In the genomic region with DNA sequence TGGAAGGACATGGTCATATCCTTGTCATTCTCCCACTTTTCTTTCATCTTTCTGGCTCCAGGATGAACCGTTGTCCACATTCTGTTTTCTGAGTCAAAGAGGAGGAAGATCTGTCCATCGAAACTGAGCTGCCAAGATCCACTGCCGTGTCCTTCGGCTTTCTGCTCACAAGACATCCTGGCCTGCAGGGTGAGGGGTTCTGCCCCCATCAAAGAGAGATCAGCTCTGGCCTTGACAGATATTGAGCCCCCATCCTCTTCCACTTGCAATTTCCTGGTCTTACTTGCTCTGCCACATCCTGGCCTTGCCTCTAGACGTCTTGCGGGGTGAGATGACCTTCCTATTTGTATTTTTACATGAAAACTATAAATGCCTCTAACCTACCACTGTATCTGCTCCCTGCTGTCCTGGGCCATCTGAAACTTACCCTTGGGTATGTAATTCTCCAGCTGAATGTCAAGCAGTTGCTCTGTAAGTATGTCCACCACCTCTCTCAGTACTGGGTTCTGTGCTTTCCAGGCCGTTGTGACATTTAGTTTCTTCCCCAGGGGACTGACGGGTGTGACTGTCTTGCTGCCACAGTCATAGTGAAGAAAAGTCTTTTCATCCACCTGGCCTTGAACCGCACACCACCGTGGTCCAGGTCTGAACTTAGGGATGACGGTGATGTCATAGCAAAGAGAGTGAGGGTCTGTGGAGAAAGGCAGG, we compare ENCODE assay signal across 10 cellular contexts. TPM values are rescaled to one million over a fixed set of nuclear protein-coding genes. Genes with fewer than 3 reads are reported as not detected.
DNase-seq lines count a peak whose midpoint lies in the region; ATAC-seq, FAIRE-seq and TF ChIP-seq lines count a peak whose summit lies in the region.
"Not testable (repeated sequence)": the region's sequence is repeated elsewhere in the genome, so short reads cannot be mapped to it uniquely, and the experiment has no call there.
"Had no signal": no experiment of that assay in that cellular context is flagged by ENCODE, and none has a peak within 500 bp of the region (broad histone marks: within the 10 kb centered on the region; RNA-seq: fewer than 3 reads in every experiment).

No MANE protein-coding gene starts in this region.

- CTCF ChIA-PET in HepG2 (lab: Yijun Ruan, JAX; ENCODE audit: low intra/inter-chr PET ratio, low total read pairs), result not testable (repeated sequence)

- not testable (repeated sequence) for H3K27me3 ChIP-seq in bronchial epithelial cell (ENCODE audit: control insufficient read depth, insufficient read depth, low read length); osteoblast (ENCODE audit: insufficient read depth, low read length)
- H3K27me3 ChIP-seq in HepG2 (ENCODE audit: control insufficient read depth in 1 of 2, insufficient read depth in 2 of 2, low read length in 2 of 2), result peaks cover 12 to 71% of the 10 kb centered on the region in 2 experiments
- H3K27me3 ChIP-seq in spleen (replicated peaks in 1 of 7), result peaks cover 0 to 45% (median 17%) of the 10 kb centered on the region in 7 donors

- peaks cover 66 to 70% of the 10 kb centered on the region in 2 donors for H3K27me3 Mint-ChIP-seq in stimulated activated naive B cell treated with anti-CD40 and anti-IgM and Interleukin-4, amounts not matched to agents 10 μg/mL and 1 μg/mL and 100 μg/mL, for 72 hours

- not testable (repeated sequence) for TF ChIP-seq CTCF in bronchial epithelial cell (IDR thresholded peaks at IDR 0.05; ENCODE audit: insufficient read depth, low read length, severe bottlenecking); HepG2 (CRISPR knock-in tag; IDR thresholded peaks at IDR 0.05); osteoblast (IDR thresholded peaks at IDR 0.05; ENCODE audit: extremely low read depth, low read depth, low read length); spleen (IDR thresholded peaks at IDR 0.05 in 8 of 11, conservative IDR thresholded peaks at IDR 0.05 in 3 of 11)

- TF ChIP-seq POLR2A in HepG2 (IDR thresholded peaks at IDR 0.05; ENCODE audit: insufficient read depth in 1 of 2, low read depth in 2 of 2, low read length in 2 of 2); spleen (IDR thresholded peaks at IDR 0.05): not testable (repeated sequence)

- not testable (repeated sequence) for H3K4me3 Mint-ChIP-seq in stimulated activated naive B cell treated with anti-CD40 and anti-IgM and Interleukin-4, amounts not matched to agents 10 μg/mL and 1 μg/mL and 100 μg/mL, for 72 hours

- BruUV-seq in HepG2 (replicated peaks; lab: Mats Ljungman, UMichigan), result not testable (repeated sequence)

- H3K4me1 ChIP-seq in HepG2 (ENCODE audit: insufficient read depth, low read length) (peaks cover 16% of the 10 kb centered on the region), spleen (peaks cover 0 to 18% (median 12%) of the 10 kb centered on the region in 6 donors)
- not testable (repeated sequence) for H3K4me1 ChIP-seq in osteoblast (ENCODE audit: insufficient read depth, low read length)

- peaks cover 23 to 39% of the 10 kb centered on the region in 2 donors for H3K4me1 Mint-ChIP-seq in stimulated activated naive B cell treated with anti-CD40 and anti-IgM and Interleukin-4, amounts not matched to agents 10 μg/mL and 1 μg/mL and 100 μg/mL, for 72 hours

- 6% methylated on average over 11 of the region's 11 CpGs for WGBS in HepG2 (ENCODE audit: low lambda C conversion rate)
- WGBS in spleen, 5 donors, result 67 to 78% (median 78%) methylated on average over 9 to 11 of the region's 11 CpGs

- H3K4me3 ChIP-seq in bronchial epithelial cell (ENCODE audit: low read depth, low read length); HepG2 (replicated peaks in 1 of 3; ENCODE audit: insufficient read depth in 1 of 3, low read depth in 2 of 3, low read length in 3 of 3); osteoblast (ENCODE audit: insufficient read depth, low read length); spleen: not testable (repeated sequence)

- H3K36me3 ChIP-seq in bronchial epithelial cell (ENCODE audit: control insufficient read depth, insufficient read depth, low read length), result peaks cover 21% of the 10 kb centered on the region
- not testable (repeated sequence) for H3K36me3 ChIP-seq in HepG2 (replicated peaks in 1 of 2; ENCODE audit: control insufficient read depth in 1 of 2, insufficient read depth in 2 of 2, low read length in 2 of 2); osteoblast (ENCODE audit: insufficient read depth, low read length); spleen

- DNase-seq in activated CD4-positive, CD25-positive, alpha-beta regulatory T cell treated with anti-CD3 and anti-CD28 coated beads, Interleukin-2, amount 50 U/mL, for 72 hours, result peak; percentile 13
- not testable (repeated sequence) for DNase-seq in bronchial epithelial cell (ENCODE audit: low read depth); HepG2 (ENCODE audit: low spot score)
- DNase-seq in cardiac septum (ENCODE audit: low spot score) (peak; percentile 63), osteoblast (ENCODE audit: insufficient read length, low spot score, missing footprints) (peak; percentile 62), spleen (peak; percentile 28)
- peak; percentile 36 for DNase-seq in stimulated activated naive B cell treated with anti-CD40 and anti-IgM and Interleukin-4, amounts not matched to agents 10 μg/mL and 1 μg/mL and 100 μg/mL, for 72 hours

- ATAC-seq in HepG2, result not testable (repeated sequence)
- ATAC-seq in stimulated activated naive B cell treated with anti-CD40 and anti-IgM and Interleukin-4, amounts not matched to agents 10 μg/mL and 1 μg/mL and 100 μg/mL, for 72 hours (replicated peaks), result peak; percentile 75

- H3K36me3 Mint-ChIP-seq in stimulated activated naive B cell treated with anti-CD40 and anti-IgM and Interleukin-4, amounts not matched to agents 10 μg/mL and 1 μg/mL and 100 μg/mL, for 72 hours, result not testable (repeated sequence)

- in situ Hi-C loops in HepG2 (cut with HindIII; ENCODE audit: extremely low pct_ligation_motif_present, low pct_unique_long_range_greater_than_20kb), result not testable (repeated sequence)

- not testable (repeated sequence) for H3K27ac ChIP-seq in HepG2 (ENCODE audit: extremely low read length, insufficient read depth, low read length); osteoblast (ENCODE audit: low read depth, low read length); spleen

- not testable (repeated sequence) for TF ChIP-seq RAD21 in HepG2 (CRISPR knock-in tag; IDR thresholded peaks at IDR 0.05)

- not testable (repeated sequence) for H3K9me3 ChIP-seq in HepG2 (ENCODE audit: low read length); osteoblast (ENCODE audit: low read depth, low read length); spleen

- not testable (repeated sequence) for H4K20me1 ChIP-seq in HepG2 (ENCODE audit: insufficient read depth, low read length); osteoblast (ENCODE audit: insufficient read depth, low read length)

- FAIRE-seq in bronchial epithelial cell (lab: Jason Lieb, UNC) (peak; percentile 73), HepG2 (lab: Jason Lieb, UNC) (peak; percentile 34)

- POLR2A ChIA-PET in HepG2 (lab: Yijun Ruan, JAX), result not testable (repeated sequence)

- H3K27ac Mint-ChIP-seq in stimulated activated naive B cell treated with anti-CD40 and anti-IgM and Interleukin-4, amounts not matched to agents 10 μg/mL and 1 μg/mL and 100 μg/mL, for 72 hours, result not testable (repeated sequence)

- intact Hi-C loops in cardiac septum (cut with DNase I); HepG2 (cut with micrococcal nuclease; ENCODE audit: unreplicated experiment); spleen (cut with DNase I; ENCODE audit: low total_unique reads): not testable (repeated sequence)

- TF ChIP-seq EP300 in HepG2 (IDR thresholded peaks at IDR 0.05; ENCODE audit: low read depth in 2 of 2, low read length in 2 of 2); HepG2 (CRISPR knock-in tag; IDR thresholded peaks at IDR 0.05; ENCODE audit: borderline replicate concordance): not testable (repeated sequence)

- not testable (repeated sequence) for H2AFZ ChIP-seq in HepG2 (ENCODE audit: low read length); osteoblast (ENCODE audit: low read length)

- H3K4me2 ChIP-seq in HepG2 (ENCODE audit: low read depth, low read length); osteoblast (ENCODE audit: insufficient read depth, low read length): not testable (repeated sequence)

- not testable (repeated sequence) for H3K9ac ChIP-seq in HepG2 (ENCODE audit: insufficient read depth, low read depth, low read length)

- H3K9me3 Mint-ChIP-seq in stimulated activated naive B cell treated with anti-CD40 and anti-IgM and Interleukin-4, amounts not matched to agents 10 μg/mL and 1 μg/mL and 100 μg/mL, for 72 hours, result not testable (repeated sequence)

- not testable (repeated sequence) for H3K79me2 ChIP-seq in HepG2 (ENCODE audit: insufficient read depth, low read length); osteoblast (ENCODE audit: insufficient read depth, low read length)

RNA-seq across cellular contexts. Expression of gene RAET1G, which starts 3.6 kb away (rescaled TPM):
- total RNA-seq in bronchial epithelial cell (26.6 and 45.0 TPM in 2 replicates), cardiac septum (0.35 TPM), HepG2 (2016; rRNA removed; fragmentation: Illumina TruSeq; extraction: Trizol) (not detected in 2 replicates), osteoblast (1.5 and 1.8 TPM in 2 replicates), spleen (1 to 10 TPM in 1 of 7 donors, not detected in 6; 1.2 TPM)
- not detected in 2 replicates for total RNA-seq in HepG2 (2016; cell fraction: cytosol; rRNA removed; fragmentation: Illumina TruSeq; extraction: Trizol; ENCODE audit: low read depth)
- not detected in 2 replicates for total RNA-seq in HepG2 (2016; cell fraction: insoluble cytoplasmic fraction; rRNA removed; fragmentation: Illumina TruSeq; extraction: Trizol)
- total RNA-seq in HepG2 (2016; cell fraction: membrane; rRNA removed; fragmentation: Illumina TruSeq; extraction: Trizol), result not detected in 2 replicates
- total RNA-seq in HepG2 (2016; cell fraction: nucleus; rRNA removed; fragmentation: Illumina TruSeq; extraction: Trizol), result not detected in 2 replicates
- polyA plus RNA-seq in HepG2 (2011; rRNA removed) (not detected in 2 replicates), spleen (under 1 TPM in 1 of 3 donors, not detected in 2; 0.09 TPM)
- polyA plus RNA-seq in HepG2 (2011; cell fraction: cytosol; rRNA removed), result not detected in 2 replicates
- not detected in 2 replicates for polyA plus RNA-seq in HepG2 (2011; cell fraction: nucleus; rRNA removed)
- polyA plus RNA-seq in HepG2 (2012), result not detected in 2 replicates
- polyA plus RNA-seq in HepG2 (2016; cell fraction: cytosol; fragmentation: Illumina TruSeq; extraction: Trizol; ENCODE audit: low read depth), result not detected in 2 replicates
- not detected in 2 replicates for polyA plus RNA-seq in HepG2 (2016; cell fraction: insoluble cytoplasmic fraction; fragmentation: Illumina TruSeq; extraction: Trizol; ENCODE audit: low read depth)
- not detected in 2 replicates for polyA plus RNA-seq in HepG2 (2016; cell fraction: membrane; fragmentation: Illumina TruSeq; extraction: Trizol; ENCODE audit: low read depth)
- not detected in 2 replicates for polyA plus RNA-seq in HepG2 (2016; cell fraction: nucleus; fragmentation: Illumina TruSeq; extraction: Trizol; ENCODE audit: insufficient read depth, low read depth)
- 6.1 TPM in 1 of 2 replicates, not detected in the other for polyA minus RNA-seq in HepG2 (2011; rRNA and poly(A)+ RNA removed; ENCODE audit: low replicate concordance)
- polyA minus RNA-seq in HepG2 (2011; cell fraction: cytosol; rRNA and poly(A)+ RNA removed), result not detected in 2 replicates
- polyA minus RNA-seq in HepG2 (2011; cell fraction: nucleus; rRNA and poly(A)+ RNA removed), result not detected in 2 replicates
- total RNA-seq: CD4-positive, alpha-beta memory T cell; G401 had no signal
- polyA plus RNA-seq: CD4-positive, alpha-beta memory T cell had no signal

RNA-seq across cellular contexts. Expression of gene RAET1E, which starts 21.4 kb away (rescaled TPM):
- total RNA-seq in bronchial epithelial cell, result 19.0 and 35.1 TPM in 2 replicates
- total RNA-seq in cardiac septum, result not detected
- not detected in 2 replicates for total RNA-seq in HepG2 (2016; rRNA removed; fragmentation: Illumina TruSeq; extraction: Trizol)
- not detected in 2 replicates for total RNA-seq in HepG2 (2016; cell fraction: cytosol; rRNA removed; fragmentation: Illumina TruSeq; extraction: Trizol; ENCODE audit: low read depth)
- total RNA-seq in HepG2 (2016; cell fraction: insoluble cytoplasmic fraction; rRNA removed; fragmentation: Illumina TruSeq; extraction: Trizol), result not detected in 2 replicates
- total RNA-seq in HepG2 (2016; cell fraction: membrane; rRNA removed; fragmentation: Illumina TruSeq; extraction: Trizol), result not detected in 2 replicates
- not detected in 2 replicates for total RNA-seq in HepG2 (2016; cell fraction: nucleus; rRNA removed; fragmentation: Illumina TruSeq; extraction: Trizol)
- not detected in 2 replicates for polyA plus RNA-seq in HepG2 (2011; rRNA removed)
- not detected in 2 replicates for polyA plus RNA-seq in HepG2 (2011; cell fraction: cytosol; rRNA removed)
- not detected in 2 replicates for polyA plus RNA-seq in HepG2 (2011; cell fraction: nucleus; rRNA removed)
- polyA plus RNA-seq in HepG2 (2012), result not detected in 2 replicates
- not detected in 2 replicates for polyA plus RNA-seq in HepG2 (2016; cell fraction: cytosol; fragmentation: Illumina TruSeq; extraction: Trizol; ENCODE audit: low read depth)
- polyA plus RNA-seq in HepG2 (2016; cell fraction: insoluble cytoplasmic fraction; fragmentation: Illumina TruSeq; extraction: Trizol; ENCODE audit: low read depth), result not detected in 2 replicates
- polyA plus RNA-seq in HepG2 (2016; cell fraction: membrane; fragmentation: Illumina TruSeq; extraction: Trizol; ENCODE audit: low read depth), result not detected in 2 replicates
- not detected in 2 replicates for polyA plus RNA-seq in HepG2 (2016; cell fraction: nucleus; fragmentation: Illumina TruSeq; extraction: Trizol; ENCODE audit: insufficient read depth, low read depth)
- polyA minus RNA-seq in HepG2 (2011; rRNA and poly(A)+ RNA removed; ENCODE audit: low replicate concordance), result 19.1 TPM in 1 of 2 replicates, not detected in the other
- not detected in 2 replicates for polyA minus RNA-seq in HepG2 (2011; cell fraction: cytosol; rRNA and poly(A)+ RNA removed)
- polyA minus RNA-seq in HepG2 (2011; cell fraction: nucleus; rRNA and poly(A)+ RNA removed), result not detected in 2 replicates
- total RNA-seq in osteoblast, result 0.36 and 0.88 TPM in 2 replicates
- 1 to 10 TPM in 6 of 7 donors, under 1 TPM in 1; 0.94 to 3.4 (median 2.0) TPM for total RNA-seq in spleen
- polyA plus RNA-seq in spleen, result under 1 TPM; 0.04 to 0.80 (median 0.23) TPM
- total RNA-seq: Calu3; CD4-positive, alpha-beta memory T cell; G401 had no signal
- polyA plus RNA-seq: CD4-positive, alpha-beta memory T cell had no signal

RNA-seq across cellular contexts. Expression of gene ULBP2, which starts 22.5 kb away (rescaled TPM):
- total RNA-seq in bronchial epithelial cell (2.4 and 12.2 TPM in 2 replicates), cardiac septum (1.1 TPM), HepG2 (2016; rRNA removed; fragmentation: Illumina TruSeq; extraction: Trizol) (not detected in 2 replicates), osteoblast (2.5 and 3.2 TPM in 2 replicates), spleen (not detected)
- total RNA-seq in HepG2 (2016; cell fraction: cytosol; rRNA removed; fragmentation: Illumina TruSeq; extraction: Trizol; ENCODE audit: low read depth), result not detected in 2 replicates
- not detected in 2 replicates for total RNA-seq in HepG2 (2016; cell fraction: insoluble cytoplasmic fraction; rRNA removed; fragmentation: Illumina TruSeq; extraction: Trizol)
- not detected in 2 replicates for total RNA-seq in HepG2 (2016; cell fraction: membrane; rRNA removed; fragmentation: Illumina TruSeq; extraction: Trizol)
- total RNA-seq in HepG2 (2016; cell fraction: nucleus; rRNA removed; fragmentation: Illumina TruSeq; extraction: Trizol), result not detected in 2 replicates
- polyA plus RNA-seq in HepG2 (2011; rRNA removed) (not detected in 2 replicates), spleen (under 1 TPM; 0.10 to 0.30 (median 0.20) TPM)
- polyA plus RNA-seq in HepG2 (2011; cell fraction: cytosol; rRNA removed), result not detected in 2 replicates
- not detected in 2 replicates for polyA plus RNA-seq in HepG2 (2011; cell fraction: nucleus; rRNA removed)
- polyA plus RNA-seq in HepG2 (2012), result not detected in 2 replicates
- polyA plus RNA-seq in HepG2 (2016; cell fraction: cytosol; fragmentation: Illumina TruSeq; extraction: Trizol; ENCODE audit: low read depth), result not detected in 2 replicates
- polyA plus RNA-seq in HepG2 (2016; cell fraction: insoluble cytoplasmic fraction; fragmentation: Illumina TruSeq; extraction: Trizol; ENCODE audit: low read depth), result not detected in 2 replicates
- not detected in 2 replicates for polyA plus RNA-seq in HepG2 (2016; cell fraction: membrane; fragmentation: Illumina TruSeq; extraction: Trizol; ENCODE audit: low read depth)
- not detected in 2 replicates for polyA plus RNA-seq in HepG2 (2016; cell fraction: nucleus; fragmentation: Illumina TruSeq; extraction: Trizol; ENCODE audit: insufficient read depth, low read depth)
- not detected in 2 replicates for polyA minus RNA-seq in HepG2 (2011; rRNA and poly(A)+ RNA removed; ENCODE audit: low replicate concordance)
- polyA minus RNA-seq in HepG2 (2011; cell fraction: cytosol; rRNA and poly(A)+ RNA removed), result not detected in 2 replicates
- polyA minus RNA-seq in HepG2 (2011; cell fraction: nucleus; rRNA and poly(A)+ RNA removed), result not detected in 2 replicates
- total RNA-seq: CD4-positive, alpha-beta memory T cell had no signal

RNA-seq across cellular contexts. Expression of gene ULBP1, which starts 44.5 kb away (rescaled TPM):
- total RNA-seq in bronchial epithelial cell (1.1 and 4.1 TPM in 2 replicates), cardiac septum (0.16 TPM), HepG2 (2016; rRNA removed; fragmentation: Illumina TruSeq; extraction: Trizol) (0.04 TPM in 1 of 2 replicates, not detected in the other), osteoblast (0.72 and 0.88 TPM in 2 replicates), spleen (under 1 TPM in 2 of 7 donors, not detected in 5; 0.23 to 0.34 TPM)
- not detected in 2 replicates for total RNA-seq in HepG2 (2016; cell fraction: cytosol; rRNA removed; fragmentation: Illumina TruSeq; extraction: Trizol; ENCODE audit: low read depth)
- total RNA-seq in HepG2 (2016; cell fraction: insoluble cytoplasmic fraction; rRNA removed; fragmentation: Illumina TruSeq; extraction: Trizol), result 0.06 TPM in 1 of 2 replicates, not detected in the other
- total RNA-seq in HepG2 (2016; cell fraction: membrane; rRNA removed; fragmentation: Illumina TruSeq; extraction: Trizol), result not detected in 2 replicates
- 0.12 TPM in 1 of 2 replicates, not detected in the other for total RNA-seq in HepG2 (2016; cell fraction: nucleus; rRNA removed; fragmentation: Illumina TruSeq; extraction: Trizol)
- polyA plus RNA-seq in HepG2 (2011; rRNA removed) (0.08 and 0.09 TPM in 2 replicates), spleen (under 1 TPM in 2 of 3 donors, not detected in 1; 0.03 to 0.08 TPM)
- polyA plus RNA-seq in HepG2 (2011; cell fraction: cytosol; rRNA removed), result 0.11 and 0.13 TPM in 2 replicates
- 0.05 and 0.10 TPM in 2 replicates for polyA plus RNA-seq in HepG2 (2011; cell fraction: nucleus; rRNA removed)
- polyA plus RNA-seq in HepG2 (2012), result 0.27 and 0.39 TPM in 2 replicates
- polyA plus RNA-seq in HepG2 (2016; cell fraction: cytosol; fragmentation: Illumina TruSeq; extraction: Trizol; ENCODE audit: low read depth), result not detected in 2 replicates
- 0.09 TPM in 1 of 2 replicates, not detected in the other for polyA plus RNA-seq in HepG2 (2016; cell fraction: insoluble cytoplasmic fraction; fragmentation: Illumina TruSeq; extraction: Trizol; ENCODE audit: low read depth)
- polyA plus RNA-seq in HepG2 (2016; cell fraction: membrane; fragmentation: Illumina TruSeq; extraction: Trizol; ENCODE audit: low read depth), result not detected in 2 replicates
- polyA plus RNA-seq in HepG2 (2016; cell fraction: nucleus; fragmentation: Illumina TruSeq; extraction: Trizol; ENCODE audit: insufficient read depth, low read depth), result 0.16 TPM in 1 of 2 replicates, not detected in the other
- polyA minus RNA-seq in HepG2 (2011; rRNA and poly(A)+ RNA removed; ENCODE audit: low replicate concordance), result 0.06 and 0.21 TPM in 2 replicates
- polyA minus RNA-seq in HepG2 (2011; cell fraction: cytosol; rRNA and poly(A)+ RNA removed), result not detected in 2 replicates
- 0.12 and 0.13 TPM in 2 replicates for polyA minus RNA-seq in HepG2 (2011; cell fraction: nucleus; rRNA and poly(A)+ RNA removed)
- total RNA-seq: CD4-positive, alpha-beta memory T cell; G401 had no signal
- polyA plus RNA-seq: CD4-positive, alpha-beta memory T cell had no signal

RNA-seq across cellular contexts. Expression of gene LRP11, which starts 55.1 kb away (rescaled TPM):
- total RNA-seq in bronchial epithelial cell (108 and 129 TPM in 2 replicates), cardiac septum (11.6 TPM), HepG2 (2016; rRNA removed; fragmentation: Illumina TruSeq; extraction: Trizol) (32.1 and 48.9 TPM in 2 replicates), osteoblast (39.4 and 54.2 TPM in 2 replicates), spleen (10 to 100 TPM in 3 of 7 donors, 1 to 10 TPM in 4; 5.3 to 15.0 (median 9.9) TPM)
- 13.6 and 13.7 TPM in 2 replicates for total RNA-seq in HepG2 (2016; cell fraction: cytosol; rRNA removed; fragmentation: Illumina TruSeq; extraction: Trizol; ENCODE audit: low read depth)
- 32.2 and 47.6 TPM in 2 replicates for total RNA-seq in HepG2 (2016; cell fraction: insoluble cytoplasmic fraction; rRNA removed; fragmentation: Illumina TruSeq; extraction: Trizol)
- 24.5 and 28.9 TPM in 2 replicates for total RNA-seq in HepG2 (2016; cell fraction: membrane; rRNA removed; fragmentation: Illumina TruSeq; extraction: Trizol)
- total RNA-seq in HepG2 (2016; cell fraction: nucleus; rRNA removed; fragmentation: Illumina TruSeq; extraction: Trizol), result 41.9 and 47.5 TPM in 2 replicates
- polyA plus RNA-seq in HepG2 (2011; rRNA removed) (32.4 and 35.8 TPM in 2 replicates), spleen (1 to 10 TPM in 2 of 3 donors, under 1 TPM in 1; 0.65 to 2.6 (median 2.0) TPM)
- 25.8 and 29.0 TPM in 2 replicates for polyA plus RNA-seq in HepG2 (2011; cell fraction: cytosol; rRNA removed)
- 17.4 and 23.9 TPM in 2 replicates for polyA plus RNA-seq in HepG2 (2011; cell fraction: nucleus; rRNA removed)
- 41.6 TPM in 2 replicates for polyA plus RNA-seq in HepG2 (2012)
- 5.0 and 5.9 TPM in 2 replicates for polyA plus RNA-seq in HepG2 (2016; cell fraction: cytosol; fragmentation: Illumina TruSeq; extraction: Trizol; ENCODE audit: low read depth)
- polyA plus RNA-seq in HepG2 (2016; cell fraction: insoluble cytoplasmic fraction; fragmentation: Illumina TruSeq; extraction: Trizol; ENCODE audit: low read depth), result 33.9 and 34.7 TPM in 2 replicates
- 16.2 and 18.5 TPM in 2 replicates for polyA plus RNA-seq in HepG2 (2016; cell fraction: membrane; fragmentation: Illumina TruSeq; extraction: Trizol; ENCODE audit: low read depth)
- 61.0 and 62.4 TPM in 2 replicates for polyA plus RNA-seq in HepG2 (2016; cell fraction: nucleus; fragmentation: Illumina TruSeq; extraction: Trizol; ENCODE audit: insufficient read depth, low read depth)
- polyA minus RNA-seq in HepG2 (2011; rRNA and poly(A)+ RNA removed; ENCODE audit: low replicate concordance), result 115 and 160 TPM in 2 replicates
- 33.6 and 36.5 TPM in 2 replicates for polyA minus RNA-seq in HepG2 (2011; cell fraction: cytosol; rRNA and poly(A)+ RNA removed)
- polyA minus RNA-seq in HepG2 (2011; cell fraction: nucleus; rRNA and poly(A)+ RNA removed), result 18.3 and 25.0 TPM in 2 replicates
